22 cellular contexts compared by ENCODE assay signal in genomic region chr2:86002375-86002774, GRCh38.
"Had no signal": no experiment of that assay in that cellular context is flagged by ENCODE, and none has a peak within 500 bp of the region (broad histone marks: within the 10 kb centered on the region; RNA-seq: fewer than 3 reads in every experiment).

No MANE protein-coding gene starts in this region.

- ATAC-seq: activated CD4-positive, alpha-beta T cell treated with anti-CD3 and anti-CD28 coated beads for 36 hours; activated T-cell treated with anti-CD3 and anti-CD28 coated beads, Interleukin-2, amount 50 U/mL, for 72 hours had no signal

- DNase-seq: activated CD4-positive, alpha-beta memory T cell treated with anti-CD3 and anti-CD28 coated beads, Interleukin-2, amount 10 ng/mL, durations not matched to agents 7 days and 5 days; activated CD4-positive, alpha-beta T cell treated with anti-CD3 and anti-CD28 coated beads for 36 hours; activated CD4-positive, alpha-beta T cell treated with anti-CD3 and anti-CD28 coated beads, Interleukin-2, amount 50 U/mL, for 1 hour; activated naive CD4-positive, alpha-beta T cell; activated T-cell treated with anti-CD3 and anti-CD28 coated beads for 4 hours; activated T-cell treated with anti-CD3 and anti-CD28 coated beads, Interleukin-2, amount 50 U/mL, for 72 hours; amygdala; IMR-90; KG1; NCI-H1048; NCI-H146; NCI-H1930; NCI-H2171; NCI-H226; NCI-H526; NCI-H82; SIG-M5 had no signal

- H3K27ac Mint-ChIP-seq: activated CD4-positive, alpha-beta memory T cell treated with anti-CD3 and anti-CD28 coated beads, Interleukin-2, amount 10 ng/mL, durations not matched to agents 7 days and 5 days; activated CD4-positive, alpha-beta T cell treated with anti-CD3 and anti-CD28 coated beads for 36 hours; activated naive CD4-positive, alpha-beta T cell treated with anti-CD3 and anti-CD28 coated beads, Interleukin-2, amount 50 U/mL, for 24 hours; activated T-cell treated with anti-CD3 and anti-CD28 coated beads, Interleukin-2, amount 50 U/mL, for 72 hours; activated T-helper 2 cell treated with anti-CD3 and anti-CD28 coated beads, Interferon-gamma antibody, Interleukin-2, Interleukin-4, amounts not matched to agents 10 μg/mL and 5 μg/mL and 100 μg/mL, durations not matched to agents 14 hours and 24 hours and 36 hours had no signal

- FAIRE-seq: astrocyte had no signal

- H3K27me3 Mint-ChIP-seq: activated CD4-positive, alpha-beta T cell treated with anti-CD3 and anti-CD28 coated beads for 36 hours; activated naive CD4-positive, alpha-beta T cell treated with anti-CD3 and anti-CD28 coated beads, Interleukin-2, amount 50 U/mL, for 24 hours had no signal

- H3K27ac ChIP-seq: VCaP had no signal

- H3K4me3 Mint-ChIP-seq: activated CD4-positive, alpha-beta memory T cell treated with anti-CD3 and anti-CD28 coated beads, Interleukin-2, amount 10 ng/mL, durations not matched to agents 7 days and 5 days; activated CD4-positive, alpha-beta T cell treated with anti-CD3 and anti-CD28 coated beads for 36 hours; activated naive CD4-positive, alpha-beta T cell treated with anti-CD3 and anti-CD28 coated beads, Interleukin-2, amount 50 U/mL, for 24 hours; activated T-cell treated with anti-CD3 and anti-CD28 coated beads, Interleukin-2, amount 50 U/mL, for 72 hours; brain had no signal

- H3K9me3 Mint-ChIP-seq: activated naive CD4-positive, alpha-beta T cell treated with anti-CD3 and anti-CD28 coated beads, Interleukin-2, amount 50 U/mL, for 24 hours had no signal
